ENCODE assay signal across 11 cellular contexts in genomic region chr1:41221995-41222991, GRCh38. TPM values are rescaled to one million over a fixed set of nuclear protein-coding genes. Genes with fewer than 3 reads are reported as not detected.
DNase-seq lines count a peak whose midpoint lies in the region; ATAC-seq, FAIRE-seq and TF ChIP-seq lines count a peak whose summit lies in the region.
"Had no signal": no experiment of that assay in that cellular context is flagged by ENCODE, and none has a peak within 500 bp of the region (broad histone marks: within the 10 kb centered on the region; RNA-seq: fewer than 3 reads in every experiment).

No MANE protein-coding gene starts in this region.

- TF ChIP-seq EP300 in A549 (IDR thresholded peaks at IDR 0.05) (no peak), GM12878 (IDR thresholded peaks at IDR 0.05; ENCODE audit: borderline replicate concordance in 1 of 2, control insufficient read depth in 1 of 2, low read depth in 2 of 2, low read length in 2 of 2) (no peak)

- 87% methylated on average over 2 of the region's 2 CpGs for WGBS in A549 (ENCODE audit: missing lambda C conversion rate)
- WGBS in GM12878 (ENCODE audit: insufficient coverage, insufficient replicate concordance, low lambda C conversion rate, missing lambda C conversion rate) = 86% methylated on average over 2 of the region's 2 CpGs

- DNase-seq in A549 (ENCODE audit: low read depth in 1 of 2, low spot score in 1 of 2) = no peak
- no peak for DNase-seq in GM18507 (ENCODE audit: extremely low spot score, insufficient read length, low read depth)
- peak; percentile 38 for DNase-seq in NCI-H187 treated with DMSO at 0.1 percent for 48 hours (lab: John Stamatoyannopoulos, UW)
- DNase-seq in GM12878 (ENCODE audit: low read depth, low spot score) = no peak
- DNase-seq in ACHN = no peak
- DNase-seq in activated CD4-positive, alpha-beta T cell treated with anti-CD3 and anti-CD28 coated beads for 1 hour = no peak
- DNase-seq in brain microvascular endothelial cell = no peak
- DNase-seq: activated gamma-delta T cell; CD4-positive, CD25-positive, alpha-beta regulatory T cell; NCI-H1694 had no signal

- TF ChIP-seq RAD21 in A549 (conservative IDR thresholded peaks at IDR 0.05 in 1 of 2, IDR thresholded peaks at IDR 0.05 in 1 of 2) (no peak), GM12878 (IDR thresholded peaks at IDR 0.05; ENCODE audit: insufficient read depth, low read depth, low read length) (no peak)

- H3K4me3 ChIP-seq in A549 (no peak overlapping the region), GM12878 (0 out of 2 replicates have a peak overlapping the region, but pooled peaks have one; percentile 27), brain microvascular endothelial cell (ENCODE audit: low read depth, low read length) (no peak overlapping the region)

- TF ChIP-seq POLR2A in A549 (IDR thresholded peaks at IDR 0.05; ENCODE audit: low read length) (no peak), GM12878 (IDR thresholded peaks at IDR 0.05; ENCODE audit: low read depth, low read length) (no peak)

- H3K9ac ChIP-seq in GM12878 (ENCODE audit: control insufficient read depth, insufficient read depth, low read length) = no peak overlapping the region

- H3K4me2 ChIP-seq in A549 = 0 out of 3 replicates have a peak overlapping the region, but pooled peaks have one; percentile 3
- H3K4me2 ChIP-seq in GM12878 (ENCODE audit: control insufficient read depth, insufficient read depth) = peak overlapping the region; percentile 75

- ATAC-seq in A549 = no peak
- ATAC-seq in GM12878 = peak; percentile 96
- no peak for ATAC-seq in GM21515 (IDR thresholded peaks at IDR 0.05; ENCODE audit: unreplicated experiment)

- peaks cover 31% of the 10 kb centered on the region for H3K4me1 ChIP-seq in A549
- H3K4me1 ChIP-seq in GM12878 (ENCODE audit: control insufficient read depth, insufficient read depth, low read length) = peaks cover 10% of the 10 kb centered on the region; the same call in 1 of the 2 replicates

- SMC1A ChIA-PET in GM12878 (lab: Charles Lee; ENCODE audit: uncharacterized antibody, unreplicated experiment) = no interaction called here

- intact Hi-C loops in GM12878 (cut with micrococcal nuclease; ENCODE audit: unreplicated experiment) = no loop called here

- H4K20me1 ChIP-seq in GM12878 (ENCODE audit: control insufficient read depth, insufficient read depth) = no peaks in the 10 kb centered on the region

- no peak for TF ChIP-seq CTCF in A549 (IDR thresholded peaks at IDR 0.05)
- TF ChIP-seq CTCF in GM12878 (IDR thresholded peaks at IDR 0.05 in 2 of 3, conservative IDR thresholded peaks at IDR 0.05 in 1 of 3; ENCODE audit: control insufficient read depth in 2 of 3, extremely low read depth in 1 of 3, insufficient read depth in 1 of 3, low read depth in 3 of 3, low read length in 3 of 3) = no peak
- no peak for TF ChIP-seq CTCF in brain microvascular endothelial cell (IDR thresholded peaks at IDR 0.05; ENCODE audit: low read depth, low read length, missing control alignments)

- CTCF ChIA-PET in A549 (lab: Yijun Ruan, JAX) (no interaction called here), GM12878 (lab: Yijun Ruan, JAX) (no interaction called here)

- in situ Hi-C loops in GM12878 (cut with MboI) (no loop called here), ACHN (cut with HindIII; ENCODE audit: low pct_ligation_motif_present, low pct_unique_long_range_greater_than_20kb, low sequenced_read_pairs) (no loop called here), brain microvascular endothelial cell (cut with HindIII; ENCODE audit: low pct_ligation_motif_present, low sequenced_read_pairs) (no loop called here)

- H3K36me3 ChIP-seq in GM12878 (ENCODE audit: control insufficient read depth in 2 of 2, insufficient read depth in 2 of 2, low read length in 1 of 2) (no peaks in the 10 kb centered on the region; a peak in 1 of 4 replicates), brain microvascular endothelial cell (replicated peaks) (no peaks in the 10 kb centered on the region)

- H3K27ac ChIP-seq in A549 = no peak overlapping the region
- peak overlapping the region; percentile 27; the same call in 1 of the 2 replicates for H3K27ac ChIP-seq in GM12878 (ENCODE audit: control insufficient read depth, insufficient read depth)
- no peak overlapping the region for H3K27ac ChIP-seq in brain microvascular endothelial cell

- RAD21 ChIA-PET in GM12878 (lab: Charles Lee; ENCODE audit: unreplicated experiment) = no interaction called here

- peaks cover 44% of the 10 kb centered on the region for H3K79me2 ChIP-seq in GM12878 (ENCODE audit: control insufficient read depth, insufficient read depth, low read length)

- POLR2A ChIA-PET in A549 (lab: Yijun Ruan, JAX) = no interaction called here
- POLR2A ChIA-PET in GM12878 (lab: Charles Lee) = no interaction called here

- BruUV-seq in GM12878 (replicated peaks; lab: Mats Ljungman, UMichigan) = no TSS peak

- no peaks in the 10 kb centered on the region for H3K27me3 ChIP-seq in GM12878 (replicated peaks in 1 of 2; ENCODE audit: control insufficient read depth in 2 of 2, insufficient read depth in 2 of 2, low read length in 1 of 2)
- no peaks in the 10 kb centered on the region for H3K27me3 ChIP-seq in brain microvascular endothelial cell (replicated peaks)

- peaks cover 8% of the 10 kb centered on the region for H3K9me3 ChIP-seq in A549
- peaks cover 11% of the 10 kb centered on the region for H3K9me3 ChIP-seq in GM12878 (replicated peaks; ENCODE audit: control insufficient read depth, insufficient read depth, low read length)

- no peak for FAIRE-seq in A549 (lab: Jason Lieb, UNC)
- FAIRE-seq in GM18507 (lab: Jason Lieb, UNC) = peak; percentile 75
- peak; percentile 90 for FAIRE-seq in GM12878 (lab: Jason Lieb, UNC)

- peak overlapping the region; percentile 8; the same call in 1 of the 2 replicates for H2AFZ ChIP-seq in GM12878 (ENCODE audit: control insufficient read depth, low read depth, low read length)

TF ChIP-seq in A549, 52 proteins besides CTCF, POLR2A, EP300 and RAD21 (continues in another document):
- TF ChIP-seq ZSCAN20 (CRISPR knock-in tag; IDR thresholded peaks at IDR 0.05) (no peak), EHMT2 (IDR thresholded peaks at IDR 0.05; ENCODE audit: low read depth) (no peak), MAX (IDR thresholded peaks at IDR 0.05) (no peak), MYC (IDR thresholded peaks at IDR 0.05; ENCODE audit: borderline replicate concordance, low read length) (no peak), CEBPB (IDR thresholded peaks at IDR 0.05) (no peak), MAZ (IDR thresholded peaks at IDR 0.05; ENCODE audit: borderline replicate concordance, low read depth, low read length) (no peak), RCOR1 (IDR thresholded peaks at IDR 0.05; ENCODE audit: low read depth, low read length) (no peak), RNF2 (IDR thresholded peaks at IDR 0.05; ENCODE audit: borderline replicate concordance, low read depth) (no peak), GATA3 (IDR thresholded peaks at IDR 0.05; ENCODE audit: borderline replicate concordance) (no peak), POLR2AphosphoS2 (conservative IDR thresholded peaks at IDR 0.05; ENCODE audit: low read length) (no peak), FOSL2 (IDR thresholded peaks at IDR 0.05) (no peak), FOSL2 (CRISPR knock-in tag; IDR thresholded peaks at IDR 0.05) (no peak)

TF ChIP-seq in GM12878, 131 proteins besides CTCF, POLR2A, EP300 and RAD21 (continues in another document):
- TF ChIP-seq ZNF622 (IDR thresholded peaks at IDR 0.05) (no peak), ZBTB4 (CRISPR knock-in tag; IDR thresholded peaks at IDR 0.05) (no peak), ZNF207 (IDR thresholded peaks at IDR 0.05; ENCODE audit: borderline replicate concordance) (no peak)

RNA-seq across cellular contexts. Expression of gene SCMH1, which starts 19.8 kb away (rescaled TPM):
- polyA plus RNA-seq in A549 (2011; rRNA removed) (26.7 and 30.2 TPM in 2 replicates), A549 (2017; fragmentation: RNase III; extraction: RNeasy Plus Mini Kit Qiagen cat#74134 plus additional on column Dnase treatment) (11.6 to 17.4 TPM (median 11.6 TPM) in 3 replicates), GM12878 (2011; rRNA removed) (27.3 and 44.1 TPM in 2 replicates), GM12878 (2014; fragmentation: Illumina TruSeq; extraction: Trizol) (29.7 and 33.1 TPM in 2 replicates), GM12878 (2014; fragmentation: Nextera tagmentation; extraction: Ambion mirVana) (1 to 10 TPM; 7.5 to 7.9 TPM), GM12878 (2014; rRNA removed) (31.7 and 33.3 TPM in 2 replicates), GM12878 (2016; fragmentation: Nextera tagmentation; extraction: Ambion mirVana) (10 to 100 TPM; 20.8 to 23.6 TPM)
- polyA plus RNA-seq in A549 (2012; cell fraction: cytosol; rRNA removed) = 24.1 and 24.9 TPM in 2 replicates
- polyA plus RNA-seq in A549 (2012; cell fraction: nucleus; rRNA removed) = 36.9 and 37.8 TPM in 2 replicates
- polyA minus RNA-seq in A549 (2011; rRNA and poly(A)+ RNA removed) = 41.4 and 54.1 TPM in 2 replicates
- 182 and 203 TPM in 2 replicates for total RNA-seq in GM12878 (2013; cell fraction: nucleolus; rRNA removed)
- total RNA-seq in GM12878 (2014; rRNA removed) (30.6 and 40.6 TPM in 2 replicates), GM12878 (2014; rRNA removed; fragmentation: Illumina TruSeq; extraction: Trizol) (25.9 and 26.0 TPM in 2 replicates), GM12878 (2021) (27.5 and 30.8 TPM in 2 replicates)
- 8.3 TPM for polyA plus RNA-seq in GM12878 (2011; ENCODE audit: low read depth)
- 30.4 and 33.1 TPM in 2 replicates for polyA plus RNA-seq in GM12878 (2011; cell fraction: cytosol; rRNA removed)
- 180 and 222 TPM in 2 replicates for polyA plus RNA-seq in GM12878 (2011; cell fraction: nucleus; rRNA removed)
- 18.7 and 18.9 TPM in 2 replicates for polyA plus RNA-seq in GM12878 (2012)
- polyA minus RNA-seq in GM12878 (2011; rRNA and poly(A)+ RNA removed) = 37.5 and 55.4 TPM in 2 replicates
- polyA minus RNA-seq in GM12878 (2011; cell fraction: cytosol; rRNA and poly(A)+ RNA removed) = 9.6 and 14.3 TPM in 2 replicates
- polyA minus RNA-seq in GM12878 (2011; cell fraction: nucleus; rRNA and poly(A)+ RNA removed) = 57.8 and 85.8 TPM in 2 replicates

Comparison
In these comparisons a context has a peak if more than half of its experiments do, and no peak if none do; other contexts are left out.
1. Of the 24 proteins assayed by ChIP-seq in both GM12878 and A549: peak only in GM12878: JUNB; only in A549: none; in both: none; in neither: 22; mixed calls (peak in some experiments, not most) for 1.